In the genomic region with DNA sequence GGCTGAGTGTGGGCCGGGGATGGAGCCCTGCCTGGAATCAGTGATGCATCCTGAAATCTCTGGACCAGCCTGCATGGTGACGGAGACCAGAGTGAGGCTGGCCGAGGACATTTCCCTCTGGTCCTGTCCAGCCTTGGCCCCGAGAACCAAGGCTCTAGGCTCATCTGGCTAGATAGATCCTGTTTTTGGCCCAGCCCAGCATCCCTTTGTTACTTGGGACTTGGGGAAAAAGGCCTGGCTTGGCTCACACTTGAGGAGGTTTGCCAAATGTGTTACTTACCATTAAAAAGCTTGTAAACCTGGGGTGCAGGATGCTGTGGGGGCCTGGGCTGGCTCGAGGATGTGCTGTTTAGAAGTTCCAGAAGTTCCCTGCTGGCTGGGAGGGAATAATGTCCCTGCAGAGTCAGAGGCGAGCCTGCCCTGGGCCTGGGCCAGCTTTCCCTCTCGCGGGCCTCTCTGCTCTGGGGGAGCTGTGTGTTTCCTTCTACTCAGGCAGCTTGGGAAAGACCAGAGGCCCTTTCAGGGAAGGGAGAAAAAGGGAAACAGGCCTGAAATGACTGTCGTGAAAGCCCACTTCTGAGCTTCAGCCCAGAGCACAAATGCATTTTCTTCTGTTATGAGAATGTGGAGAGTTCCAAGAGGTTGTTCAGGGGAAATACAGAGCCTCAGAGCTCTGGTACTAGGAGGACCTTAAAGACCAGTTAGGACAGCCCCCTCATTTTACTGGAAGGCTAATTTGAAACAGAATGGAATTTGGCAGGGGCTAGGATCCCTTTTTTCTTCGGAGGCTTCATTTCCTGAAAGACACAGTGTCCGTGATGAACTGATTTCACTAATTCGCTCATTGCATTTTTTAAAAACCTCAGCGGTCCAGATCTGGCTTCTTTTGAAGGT, we compare ENCODE assay signal across 8 cellular contexts. TPM values are rescaled to one million over a fixed set of nuclear protein-coding genes. Genes with fewer than 3 reads are reported as not detected.
DNase-seq lines count a peak whose midpoint lies in the region; ATAC-seq, FAIRE-seq and TF ChIP-seq lines count a peak whose summit lies in the region.

No MANE protein-coding gene starts in this region.

- TF ChIP-seq CTCF in RWPE1 (conservative IDR thresholded peaks at IDR 0.05; ENCODE audit: low read depth): no peak

- FAIRE-seq in endometrium (lab: Jason Lieb, UNC): peak; percentile 78

- H3K27me3 ChIP-seq in H7 (ENCODE audit: control insufficient read depth, insufficient read depth, low read length): no peaks in the 10 kb centered on the region; the same call in 1 of the 2 replicates

- POLR2A ChIA-PET in RWPE1 (lab: Yijun Ruan, JAX; ENCODE audit: low non-redundant PET): interaction anchor here (0.6 kb wide), 1 partner anchor 88 kb away, joined by 4 read pairs; no protein-coding TSS in a partner anchor

- ATAC-seq in GM18498 (IDR thresholded peaks at IDR 0.05; ENCODE audit: unreplicated experiment) (no peak), GM21360 (IDR thresholded peaks at IDR 0.05; ENCODE audit: unreplicated experiment) (no peak), HG02981 (IDR thresholded peaks at IDR 0.05; ENCODE audit: unreplicated experiment) (no peak)

- CTCF ChIA-PET in RWPE1 (lab: Yijun Ruan, JAX): no interaction called here

- H3K27ac ChIP-seq in RWPE1: peak overlapping the region; percentile 81

- peak overlapping the region; percentile 22; the same call in 1 of the 2 replicates for H3K4me3 ChIP-seq in H7 (ENCODE audit: insufficient read depth, low read depth, low read length)

- DNase-seq in H7 (peak; percentile 61), RWPE1 (ENCODE audit: low spot score) (no peak), mesenteric fat pad (ENCODE audit: low spot score) (peak; percentile 94), ureter (ENCODE audit: low spot score) (peak; percentile 92)

- H3K36me3 ChIP-seq in H7 (replicated peaks; ENCODE audit: control insufficient read depth, insufficient read depth, low read length): no peaks in the 10 kb centered on the region

RNA-seq across cellular contexts. Expression of a gene that starts 47.2 kb away (rescaled TPM):
- 59.3 and 74.2 TPM in 2 replicates for total RNA-seq in H7 (2014; rRNA removed; shearing (Covaris generic))
- total RNA-seq in mesenteric fat pad: 156 TPM
- 130 TPM for total RNA-seq in ureter

RNA-seq across cellular contexts. Expression of a gene that starts 47.7 kb away (rescaled TPM):
- total RNA-seq in H7 (2014; rRNA removed; shearing (Covaris generic)): 20.6 and 21.9 TPM in 2 replicates
- total RNA-seq in mesenteric fat pad (9.5 TPM), ureter (8.5 TPM)
